ENCODE assay signal across 33 cellular contexts in the genomic region with DNA sequence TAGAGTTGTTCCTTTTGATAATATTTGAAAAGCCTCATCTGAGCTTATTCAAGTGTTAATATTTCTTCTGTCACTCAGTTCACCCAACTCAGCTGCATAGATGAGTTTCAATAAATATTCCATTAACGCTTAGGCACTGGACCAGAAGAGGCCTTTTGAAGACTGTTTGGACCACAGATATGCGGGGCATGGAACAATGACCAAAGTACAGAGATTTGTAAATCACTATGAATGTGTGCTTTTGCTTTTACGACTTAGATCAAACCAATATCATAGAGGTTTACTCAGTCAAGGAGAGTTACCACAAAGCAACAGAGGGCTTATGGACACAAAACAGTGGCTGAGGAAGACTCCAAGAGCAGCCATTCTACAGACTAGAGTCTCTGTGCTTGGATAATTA.
DNase-seq lines count a peak whose midpoint lies in the region; ATAC-seq, FAIRE-seq and TF ChIP-seq lines count a peak whose summit lies in the region.
"Had no signal": no experiment of that assay in that cellular context is flagged by ENCODE, and none has a peak within 500 bp of the region (broad histone marks: within the 10 kb centered on the region; RNA-seq: fewer than 3 reads in every experiment).

No MANE protein-coding gene starts in this region.

- no peak overlapping the region for H3K4me3 ChIP-seq in Panc1 (ENCODE audit: low read depth in 2 of 2, low read length in 2 of 2)
- no peak overlapping the region for H3K4me3 ChIP-seq in astrocyte of the spinal cord (ENCODE audit: low read depth, low read length)
- H3K4me3 ChIP-seq in small intestine (ENCODE audit: low read depth in 1 of 2, low read length in 2 of 2), result no peak overlapping the region
- no peak overlapping the region for H3K4me3 ChIP-seq in effector memory CD4-positive, alpha-beta T cell (ENCODE audit: insufficient read depth, low read depth, low read length, poor library complexity, severe bottlenecking)
- H3K4me3 ChIP-seq: BLaER1 treated with 17β-estradiol and CSF1 and Interleukin-3, amounts not matched to agents 10 nM and 100 nM; colonic mucosa; esophagus squamous epithelium; gastrocnemius medialis; Peyer's patch; SJSA1 had no signal

- no peak for FAIRE-seq in small intestine (lab: Jason Lieb, UNC)
- FAIRE-seq: GM18507 had no signal

- H3K27me3 ChIP-seq in Panc1 (ENCODE audit: control insufficient read depth, insufficient read depth, low read length) (no peaks in the 10 kb centered on the region), small intestine (ENCODE audit: control insufficient read depth in 2 of 2, insufficient read depth in 2 of 2, low read length in 2 of 2) (no peaks in the 10 kb centered on the region)
- no peaks in the 10 kb centered on the region for H3K27me3 ChIP-seq in effector memory CD4-positive, alpha-beta T cell (replicated peaks; ENCODE audit: control insufficient read depth, insufficient read depth, low read length, poor library complexity, severe bottlenecking)
- H3K27me3 ChIP-seq: BLaER1 treated with 17β-estradiol and CSF1 and Interleukin-3, amounts not matched to agents 10 nM and 100 nM; colonic mucosa; esophagus squamous epithelium; gastrocnemius medialis; Peyer's patch; SJSA1 had no signal

- TF ChIP-seq CTCF in Panc1 (IDR thresholded peaks at IDR 0.05) (no peak), astrocyte of the spinal cord (IDR thresholded peaks at IDR 0.05; ENCODE audit: low read depth, low read length) (no peak)

- in situ Hi-C loops in Panc1 (cut with HindIII; ENCODE audit: low pct_unique_long_range_greater_than_20kb, low sequenced_read_pairs), result no loop called here
- in situ Hi-C loops in astrocyte of the spinal cord (cut with HindIII; ENCODE audit: low sequenced_read_pairs), result no loop called here

- peaks cover 78% of the 10 kb centered on the region for H3K4me1 Mint-ChIP-seq in activated naive CD8-positive, alpha-beta T cell (ENCODE audit: low read depth)
- H3K4me1 Mint-ChIP-seq in activated naive CD8-positive, alpha-beta T cell treated with anti-CD3 and anti-CD28 coated beads for 36 hours, result peaks cover 61% of the 10 kb centered on the region
- H3K4me1 Mint-ChIP-seq in T-helper 2 cell treated with Interferon-gamma antibody and Interleukin-4, amounts not matched to agents 5 μg/mL and 100 μg/mL, for 36 hours (ENCODE audit: low read depth), result peaks cover 62% of the 10 kb centered on the region

- peaks cover 28% of the 10 kb centered on the region for H3K36me3 Mint-ChIP-seq in activated naive CD8-positive, alpha-beta T cell
- H3K36me3 Mint-ChIP-seq in activated naive CD8-positive, alpha-beta T cell treated with anti-CD3 and anti-CD28 coated beads for 36 hours, result peaks cover 46% of the 10 kb centered on the region
- peaks cover 71% of the 10 kb centered on the region for H3K36me3 Mint-ChIP-seq in T-helper 2 cell treated with Interferon-gamma antibody and Interleukin-4, amounts not matched to agents 5 μg/mL and 100 μg/mL, for 36 hours (ENCODE audit: low read depth)

- peak overlapping the region; percentile 51 for H3K27ac Mint-ChIP-seq in activated naive CD8-positive, alpha-beta T cell
- no peak overlapping the region for H3K27ac Mint-ChIP-seq in activated naive CD8-positive, alpha-beta T cell treated with anti-CD3 and anti-CD28 coated beads for 36 hours
- no peak overlapping the region for H3K27ac Mint-ChIP-seq in T-helper 2 cell treated with Interferon-gamma antibody and Interleukin-4, amounts not matched to agents 5 μg/mL and 100 μg/mL, for 36 hours
- H3K27ac Mint-ChIP-seq: activated CD4-positive, alpha-beta T cell treated with anti-CD3 and anti-CD28 coated beads, Interleukin-2, amount 10 ng/mL, durations not matched to agents 7 days and 5 days; immature natural killer cell had no signal

- no peaks in the 10 kb centered on the region for H3K9me3 ChIP-seq in Panc1 (ENCODE audit: control insufficient read depth, insufficient read depth, low read depth, low read length)
- H3K9me3 ChIP-seq in small intestine (ENCODE audit: control insufficient read depth, low read depth), result no peaks in the 10 kb centered on the region
- H3K9me3 ChIP-seq in effector memory CD4-positive, alpha-beta T cell (ENCODE audit: control insufficient read depth, low read length), result no peaks in the 10 kb centered on the region
- H3K9me3 ChIP-seq: BLaER1 treated with 17β-estradiol and CSF1 and Interleukin-3, amounts not matched to agents 10 nM and 100 nM; colonic mucosa; esophagus squamous epithelium; gastrocnemius medialis; Peyer's patch; SJSA1 had no signal

- WGBS in small intestine, 3 donors, result 17 to 64% (median 38%) methylated on average over 3 of the region's 3 CpGs

- peaks cover 22% of the 10 kb centered on the region for H3K36me3 ChIP-seq in Panc1 (ENCODE audit: control insufficient read depth, insufficient read depth, low read length)
- peaks cover 0 to 11% of the 10 kb centered on the region in 2 donors for H3K36me3 ChIP-seq in small intestine (ENCODE audit: control insufficient read depth in 2 of 2, insufficient read depth in 2 of 2, low read length in 2 of 2)
- peaks cover 48% of the 10 kb centered on the region for H3K36me3 ChIP-seq in effector memory CD4-positive, alpha-beta T cell (ENCODE audit: control insufficient read depth, insufficient read depth, low read length)
- H3K36me3 ChIP-seq: colonic mucosa, gastrocnemius medialis, WERI-Rb-1 had no signal

- no TSS peak for BruUV-seq in Panc1 (replicated peaks; lab: Mats Ljungman, UMichigan)

- no peaks in the 10 kb centered on the region for H3K9me3 Mint-ChIP-seq in activated naive CD8-positive, alpha-beta T cell (ENCODE audit: low read depth)
- no peaks in the 10 kb centered on the region for H3K9me3 Mint-ChIP-seq in activated naive CD8-positive, alpha-beta T cell treated with anti-CD3 and anti-CD28 coated beads for 36 hours
- no peaks in the 10 kb centered on the region for H3K9me3 Mint-ChIP-seq in T-helper 2 cell treated with Interferon-gamma antibody and Interleukin-4, amounts not matched to agents 5 μg/mL and 100 μg/mL, for 36 hours
- H3K9me3 Mint-ChIP-seq: activated CD4-positive, alpha-beta T cell treated with anti-CD3 and anti-CD28 coated beads, Interleukin-2, amount 10 ng/mL, durations not matched to agents 7 days and 5 days; immature natural killer cell had no signal

- ATAC-seq in Panc1, result no peak
- ATAC-seq: gastrocnemius medialis, left ventricle myocardium superior had no signal

- H3K4me3 Mint-ChIP-seq in activated naive CD8-positive, alpha-beta T cell, result no peak overlapping the region
- H3K4me3 Mint-ChIP-seq in activated naive CD8-positive, alpha-beta T cell treated with anti-CD3 and anti-CD28 coated beads for 36 hours, result no peak overlapping the region
- no peak overlapping the region for H3K4me3 Mint-ChIP-seq in T-helper 2 cell treated with Interferon-gamma antibody and Interleukin-4, amounts not matched to agents 5 μg/mL and 100 μg/mL, for 36 hours
- H3K4me3 Mint-ChIP-seq: activated CD4-positive, alpha-beta T cell treated with anti-CD3 and anti-CD28 coated beads, Interleukin-2, amount 10 ng/mL, durations not matched to agents 7 days and 5 days; immature natural killer cell had no signal

- CTCF ChIA-PET in Panc1 (lab: Charles Lee), result no interaction called here

- H3K27me3 Mint-ChIP-seq in activated naive CD8-positive, alpha-beta T cell, result no peaks in the 10 kb centered on the region
- no peaks in the 10 kb centered on the region for H3K27me3 Mint-ChIP-seq in activated naive CD8-positive, alpha-beta T cell treated with anti-CD3 and anti-CD28 coated beads for 36 hours
- H3K27me3 Mint-ChIP-seq in T-helper 2 cell treated with Interferon-gamma antibody and Interleukin-4, amounts not matched to agents 5 μg/mL and 100 μg/mL, for 36 hours (ENCODE audit: low read depth), result no peaks in the 10 kb centered on the region
- H3K27me3 Mint-ChIP-seq: activated CD4-positive, alpha-beta T cell treated with anti-CD3 and anti-CD28 coated beads, Interleukin-2, amount 10 ng/mL, durations not matched to agents 7 days and 5 days had no signal

- 0 out of 2 replicates have a peak overlapping the region, but pooled peaks have one; percentile 18 for H3K27ac ChIP-seq in Panc1 (ENCODE audit: low read length)
- H3K27ac ChIP-seq in small intestine (ENCODE audit: low read depth in 1 of 2, low read length in 1 of 2), result no peak overlapping the region
- no peak overlapping the region for H3K27ac ChIP-seq in effector memory CD4-positive, alpha-beta T cell (ENCODE audit: insufficient read depth, low read length, poor library complexity, severe bottlenecking)
- H3K27ac ChIP-seq: BLaER1 treated with 17β-estradiol and CSF1 and Interleukin-3, amounts not matched to agents 10 nM and 100 nM; colonic mucosa; esophagus squamous epithelium; gastrocnemius medialis; Peyer's patch; SJSA1; WERI-Rb-1 had no signal

- no peak for DNase-seq in activated naive CD8-positive, alpha-beta T cell treated with anti-CD3 and anti-CD28 coated beads for 36 hours
- DNase-seq in Panc1 (ENCODE audit: low read depth, low spot score), result no peak
- DNase-seq in astrocyte of the spinal cord (ENCODE audit: low read depth, low spot score), result peak; percentile 60
- DNase-seq in small intestine, result peak; percentile 72
- no peak for DNase-seq in effector memory CD4-positive, alpha-beta T cell
- DNase-seq in mesenteric fat pad (ENCODE audit: low spot score), result no peak
- no peak for DNase-seq in T-helper 2 cell treated with Interferon-gamma antibody and Interleukin-4, amounts not matched to agents 5 μg/mL and 100 μg/mL, for 36 hours (ENCODE audit: low spot score)
- DNase-seq: ACHN; activated CD4-positive, alpha-beta T cell treated with anti-CD3 and anti-CD28 coated beads, Interleukin-2, amount 10 ng/mL, durations not matched to agents 7 days and 5 days; activated CD8-positive, alpha-beta memory T cell treated with anti-CD3 and anti-CD28 coated beads, Interleukin-2, amount 50 U/mL, for 4 hours; activated gamma-delta T cell; colonic mucosa; COR-L47; DMS79; esophagus squamous epithelium; gastrocnemius medialis; GF-D8; hippocampal formation; immature natural killer cell; left ventricle myocardium superior; MV-4-11; NCI-H1694; NCI-H2171; NCI-H524 treated with DMSO at 0.1 percent for 48 hours; NK-92 treated with Interleukin-12 subunit alpha and Interleukin-12 subunit beta, amount 100 ng/mL, for 24 hours; Peyer's patch; stimulated activated CD4-positive, alpha-beta T cell treated with anti-CD3 and anti-CD28 coated beads, Interleukin-1b, Interleukin-23, amount 100 ng/mL, for 48 hours; T-helper 2 cell; WERI-Rb-1 had no signal

- H3K4me1 ChIP-seq in Panc1 (ENCODE audit: control insufficient read depth, insufficient read depth, low read length) (peaks cover 24% of the 10 kb centered on the region), small intestine (ENCODE audit: control insufficient read depth in 2 of 2, insufficient read depth in 1 of 2, low read depth in 1 of 2, low read length in 1 of 2) (peaks cover 0 to 2% of the 10 kb centered on the region in 2 donors)
- peaks cover 14% of the 10 kb centered on the region for H3K4me1 ChIP-seq in effector memory CD4-positive, alpha-beta T cell (ENCODE audit: control insufficient read depth, insufficient read depth, low read length, poor library complexity, severe bottlenecking)
- H3K4me1 ChIP-seq: colonic mucosa, gastrocnemius medialis had no signal

- POLR2A ChIA-PET in Panc1 (lab: Charles Lee), result no interaction called here

- intact Hi-C loops in Panc1 (cut with micrococcal nuclease; ENCODE audit: unreplicated experiment), result no loop called here

Comparison
In these comparisons a context has a peak if more than half of its experiments do, and no peak if none do; other contexts are left out.
1. DNase-seq: peak in astrocyte of the spinal cord (single experiment) and small intestine (single experiment); none in activated naive CD8-positive, alpha-beta T cell treated with anti-CD3 and anti-CD28 coated beads for 36 hours (single experiment), Panc1 (single experiment), effector memory CD4-positive, alpha-beta T cell (0 of 3), mesenteric fat pad (single experiment) and T-helper 2 cell treated with Interferon-gamma antibody and Interleukin-4, amounts not matched to agents 5 μg/mL and 100 μg/mL, for 36 hours (single experiment).